ENCODE assay signal across 26 cellular contexts in the genomic region with DNA sequence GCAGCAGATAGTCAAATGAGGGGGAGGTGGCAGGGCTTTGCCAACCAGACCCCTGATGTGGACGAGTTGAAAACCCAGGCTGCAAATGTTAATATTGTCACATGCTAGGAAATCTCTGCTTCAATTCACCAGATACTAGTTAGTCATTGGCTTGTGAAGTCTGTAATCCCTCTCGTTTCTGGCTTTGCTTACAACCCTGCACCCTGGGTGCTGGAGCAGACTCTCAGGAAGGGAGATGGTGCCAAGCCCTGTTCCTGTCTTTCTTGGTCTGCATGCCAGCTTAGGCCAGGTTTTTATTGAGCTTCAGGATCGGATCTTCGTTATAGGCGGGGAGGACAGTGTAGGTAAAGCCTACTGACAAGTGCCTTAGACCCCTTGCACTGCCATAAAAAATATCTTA. TPM values are rescaled to one million over a fixed set of nuclear protein-coding genes. Genes with fewer than 3 reads are reported as not detected.
DNase-seq lines count a peak whose midpoint lies in the region; ATAC-seq and TF ChIP-seq lines count a peak whose summit lies in the region.
"Had no signal": no experiment of that assay in that cellular context is flagged by ENCODE, and none has a peak within 500 bp of the region (broad histone marks: within the 10 kb centered on the region; RNA-seq: fewer than 3 reads in every experiment).

No MANE protein-coding gene starts in this region.

- 82% methylated on average over 5 of the region's 5 CpGs for WGBS in thymus

- peaks cover 22% of the 10 kb centered on the region for H3K4me1 Mint-ChIP-seq in activated T-cell treated with anti-CD3 and anti-CD28 coated beads, Interleukin-2, amount 50 U/mL, for 24 hours (ENCODE audit: low read depth)
- H3K4me1 Mint-ChIP-seq in WTC11 (peaks cover 80% of the 10 kb centered on the region), nephron (peaks cover 26% of the 10 kb centered on the region)
- H3K4me1 Mint-ChIP-seq in stimulated activated naive CD8-positive, alpha-beta T cell treated with anti-CD3 and anti-CD28 coated beads, Interleukin-15, amount 100 ng/mL, for 72 hours: peaks cover 20% of the 10 kb centered on the region

- H3K36me3 ChIP-seq in thymus (ENCODE audit: control insufficient read depth, insufficient read depth): peaks cover 38% of the 10 kb centered on the region
- H3K36me3 ChIP-seq: BE2C had no signal

- H3K9me3 Mint-ChIP-seq in activated T-cell treated with anti-CD3 and anti-CD28 coated beads, Interleukin-2, amount 50 U/mL, for 24 hours: no peaks in the 10 kb centered on the region
- H3K9me3 Mint-ChIP-seq in WTC11 (peaks cover 4% of the 10 kb centered on the region; the same call in 1 of the 2 replicates), nephron (no peaks in the 10 kb centered on the region)
- H3K9me3 Mint-ChIP-seq in stimulated activated naive CD8-positive, alpha-beta T cell treated with anti-CD3 and anti-CD28 coated beads, Interleukin-15, amount 100 ng/mL, for 72 hours: no peaks in the 10 kb centered on the region
- H3K9me3 Mint-ChIP-seq: GM23338, IgD-negative memory B cell had no signal

- no peak overlapping the region for H3K4me3 ChIP-seq in thymus (ENCODE audit: low read length)
- H3K4me3 ChIP-seq: GM23338 had no signal

- H3K4me1 ChIP-seq in thymus (ENCODE audit: control insufficient read depth, insufficient read depth, low read length): peaks cover 40% of the 10 kb centered on the region

- no peaks in the 10 kb centered on the region for H3K27me3 ChIP-seq in thymus (ENCODE audit: control insufficient read depth, insufficient read depth)
- H3K27me3 ChIP-seq: BE2C had no signal

- ATAC-seq in WTC11 (no peak), GM19035 (IDR thresholded peaks at IDR 0.05; ENCODE audit: unreplicated experiment) (no peak)
- ATAC-seq in stimulated activated naive CD8-positive, alpha-beta T cell treated with anti-CD3 and anti-CD28 coated beads, Interleukin-15, amount 100 ng/mL, for 72 hours: no peak
- ATAC-seq: GM23338, PC-3 had no signal

- no peaks in the 10 kb centered on the region for H3K27me3 Mint-ChIP-seq in activated T-cell treated with anti-CD3 and anti-CD28 coated beads, Interleukin-2, amount 50 U/mL, for 24 hours
- H3K27me3 Mint-ChIP-seq in WTC11 (ENCODE audit: low read depth): peaks cover 6% of the 10 kb centered on the region
- H3K27me3 Mint-ChIP-seq in nephron (ENCODE audit: low read depth): peaks cover 3% of the 10 kb centered on the region
- H3K27me3 Mint-ChIP-seq in stimulated activated naive CD8-positive, alpha-beta T cell treated with anti-CD3 and anti-CD28 coated beads, Interleukin-15, amount 100 ng/mL, for 72 hours: no peaks in the 10 kb centered on the region
- H3K27me3 Mint-ChIP-seq: IgD-negative memory B cell had no signal

- no peak overlapping the region for H3K4me3 Mint-ChIP-seq in activated T-cell treated with anti-CD3 and anti-CD28 coated beads, Interleukin-2, amount 50 U/mL, for 24 hours
- H3K4me3 Mint-ChIP-seq in WTC11 (no peak overlapping the region), nephron (no peak overlapping the region)
- no peak overlapping the region for H3K4me3 Mint-ChIP-seq in stimulated activated naive CD8-positive, alpha-beta T cell treated with anti-CD3 and anti-CD28 coated beads, Interleukin-15, amount 100 ng/mL, for 72 hours
- H3K4me3 Mint-ChIP-seq: CD14-positive monocyte, GM23338, IgD-negative memory B cell had no signal

- no peaks in the 10 kb centered on the region for H3K9me3 ChIP-seq in thymus (ENCODE audit: control insufficient read depth)
- H3K9me3 ChIP-seq: BE2C, SK-N-SH had no signal

- POLR2A ChIA-PET in WTC11 (lab: Charles Lee): no interaction called here

- DNase-seq in activated T-cell treated with anti-CD3 and anti-CD28 coated beads, Interleukin-2, amount 50 U/mL, for 24 hours: peak; percentile 5
- no peak for DNase-seq in activated T-cell treated with anti-CD3 and anti-CD28 coated beads, Interleukin-2, amount 50 U/mL, for 48 hours
- no peak for DNase-seq in WTC11 (ENCODE audit: low spot score)
- DNase-seq in stimulated activated naive CD8-positive, alpha-beta T cell treated with anti-CD3 and anti-CD28 coated beads, Interleukin-15, amount 100 ng/mL, for 72 hours: no peak
- no peak for DNase-seq in occipital lobe (lab: John Stamatoyannopoulos, UW)
- DNase-seq: 8988T, ACHN, BE2C, Calu3, DMS153, DND-41, MM.1S, NCI-H1048, NCI-H1417, NCI-H2029 treated with DMSO at 0.1 percent for 48 hours, NCI-H510A, SK-N-SH had no signal

- CTCF ChIA-PET in WTC11 (lab: Charles Lee): interaction anchor here (0.5 to 4.7 kb wide), 6 partner anchors 41 to 837 kb away, joined by 3 to 216 read pairs (median 4); no protein-coding TSS in a partner anchor

- TF ChIP-seq CTCF in WTC11 (IDR thresholded peaks at IDR 0.05) (no peak), nephron (IDR thresholded peaks at IDR 0.05; ENCODE audit: unreplicated experiment in 3 of 3) (no peak)

- H3K36me3 Mint-ChIP-seq in activated T-cell treated with anti-CD3 and anti-CD28 coated beads, Interleukin-2, amount 50 U/mL, for 24 hours (ENCODE audit: low read depth): peaks cover 68% of the 10 kb centered on the region
- H3K36me3 Mint-ChIP-seq in WTC11: peaks cover 8% of the 10 kb centered on the region
- no peaks in the 10 kb centered on the region for H3K36me3 Mint-ChIP-seq in nephron (ENCODE audit: low read depth)

- H3K27ac Mint-ChIP-seq in activated T-cell treated with anti-CD3 and anti-CD28 coated beads, Interleukin-2, amount 50 U/mL, for 24 hours: no peak overlapping the region
- H3K27ac Mint-ChIP-seq in WTC11: no peak overlapping the region
- peak overlapping the region; percentile 9 to 36 (median 24) for H3K27ac Mint-ChIP-seq in nephron
- no peak overlapping the region for H3K27ac Mint-ChIP-seq in stimulated activated naive CD8-positive, alpha-beta T cell treated with anti-CD3 and anti-CD28 coated beads, Interleukin-15, amount 100 ng/mL, for 72 hours
- H3K27ac Mint-ChIP-seq: GM23338, IgD-negative memory B cell had no signal

- H3K27ac ChIP-seq in thymus (ENCODE audit: low read depth): peak overlapping the region; percentile 64
- H3K27ac ChIP-seq: HL-60, KMS-11 had no signal

TF ChIP-seq in WTC11, 78 proteins besides CTCF, POLR2A, EP300 and RAD21:
- TF ChIP-seq, protein P1, sequence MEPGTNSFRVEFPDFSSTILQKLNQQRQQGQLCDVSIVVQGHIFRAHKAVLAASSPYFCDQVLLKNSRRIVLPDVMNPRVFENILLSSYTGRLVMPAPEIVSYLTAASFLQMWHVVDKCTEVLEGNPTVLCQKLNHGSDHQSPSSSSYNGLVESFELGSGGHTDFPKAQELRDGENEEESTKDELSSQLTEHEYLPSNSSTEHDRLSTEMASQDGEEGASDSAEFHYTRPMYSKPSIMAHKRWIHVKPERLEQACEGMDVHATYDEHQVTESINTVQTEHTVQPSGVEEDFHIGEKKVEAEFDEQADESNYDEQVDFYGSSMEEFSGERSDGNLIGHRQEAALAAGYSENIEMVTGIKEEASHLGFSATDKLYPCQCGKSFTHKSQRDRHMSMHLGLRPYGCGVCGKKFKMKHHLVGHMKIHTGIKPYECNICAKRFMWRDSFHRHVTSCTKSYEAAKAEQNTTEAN (CRISPR knock-in tag; IDR thresholded peaks at IDR 0.05): no peak
- no peak for TF ChIP-seq NR3C1 (CRISPR knock-in tag; conservative IDR thresholded peaks at IDR 0.05; ENCODE audit: low read depth)
- TF ChIP-seq ZNF317 (CRISPR knock-in tag; IDR thresholded peaks at IDR 0.05; ENCODE audit: borderline replicate concordance, low read depth): peak; percentile 70
- TF ChIP-seq, protein P2, sequence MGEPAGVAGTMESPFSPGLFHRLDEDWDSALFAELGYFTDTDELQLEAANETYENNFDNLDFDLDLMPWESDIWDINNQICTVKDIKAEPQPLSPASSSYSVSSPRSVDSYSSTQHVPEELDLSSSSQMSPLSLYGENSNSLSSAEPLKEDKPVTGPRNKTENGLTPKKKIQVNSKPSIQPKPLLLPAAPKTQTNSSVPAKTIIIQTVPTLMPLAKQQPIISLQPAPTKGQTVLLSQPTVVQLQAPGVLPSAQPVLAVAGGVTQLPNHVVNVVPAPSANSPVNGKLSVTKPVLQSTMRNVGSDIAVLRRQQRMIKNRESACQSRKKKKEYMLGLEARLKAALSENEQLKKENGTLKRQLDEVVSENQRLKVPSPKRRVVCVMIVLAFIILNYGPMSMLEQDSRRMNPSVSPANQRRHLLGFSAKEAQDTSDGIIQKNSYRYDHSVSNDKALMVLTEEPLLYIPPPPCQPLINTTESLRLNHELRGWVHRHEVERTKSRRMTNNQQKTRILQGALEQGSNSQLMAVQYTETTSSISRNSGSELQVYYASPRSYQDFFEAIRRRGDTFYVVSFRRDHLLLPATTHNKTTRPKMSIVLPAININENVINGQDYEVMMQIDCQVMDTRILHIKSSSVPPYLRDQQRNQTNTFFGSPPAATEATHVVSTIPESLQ (CRISPR knock-in tag; IDR thresholded peaks at IDR 0.05): no peak

RNA-seq across cellular contexts. Expression of a gene that starts 53.3 kb away (rescaled TPM):
- total RNA-seq in WTC11 (2021) (73.5 to 76.2 TPM (median 74.1 TPM) in 3 replicates), occipital lobe (60.4 TPM)
- polyA plus RNA-seq in thymus: 41.0 TPM

Comparison
In these comparisons a context has a peak if more than half of its experiments do, and no peak if none do; other contexts are left out.
1. H3K27ac Mint-ChIP-seq: peak in nephron (3 of 3); none in activated T-cell treated with anti-CD3 and anti-CD28 coated beads, Interleukin-2, amount 50 U/mL, for 24 hours (single experiment), WTC11 (single experiment) and stimulated activated naive CD8-positive, alpha-beta T cell treated with anti-CD3 and anti-CD28 coated beads, Interleukin-15, amount 100 ng/mL, for 72 hours (0 of 2).